8 cellular contexts compared by ENCODE assay signal in genomic region chr19:3984584-3984907, GRCh38. TPM values are rescaled to one million over a fixed set of nuclear protein-coding genes. Genes with fewer than 3 reads are reported as not detected.
DNase-seq lines count a peak whose midpoint lies in the region; ATAC-seq, FAIRE-seq and TF ChIP-seq lines count a peak whose summit lies in the region.
"Had no signal": no experiment of that assay in that cellular context is flagged by ENCODE, and none has a peak within 500 bp of the region (broad histone marks: within the 10 kb centered on the region; RNA-seq: fewer than 3 reads in every experiment).

No MANE protein-coding gene starts in this region.

- no peak for ATAC-seq in stimulated activated naive B cell treated with anti-CD40 and anti-IgM and Interleukin-4, amounts not matched to agents 10 μg/mL and 1 μg/mL and 100 μg/mL, for 72 hours (replicated peaks)

- peak overlapping the region; percentile 95 for H3K4me3 Mint-ChIP-seq in activated T-helper 2 cell treated with anti-CD3 and anti-CD28 coated beads, Interferon-gamma antibody, Interleukin-2, Interleukin-4, amounts not matched to agents 10 μg/mL and 5 μg/mL and 100 μg/mL, durations not matched to agents 14 hours and 24 hours and 36 hours (ENCODE audit: low read depth)
- peak overlapping the region; percentile 93 to 95 for H3K4me3 Mint-ChIP-seq in stimulated activated naive B cell treated with anti-CD40 and anti-IgM and Interleukin-4, amounts not matched to agents 10 μg/mL and 1 μg/mL and 100 μg/mL, for 72 hours

- H3K4me1 Mint-ChIP-seq in activated T-helper 2 cell treated with anti-CD3 and anti-CD28 coated beads, Interferon-gamma antibody, Interleukin-2, Interleukin-4, amounts not matched to agents 10 μg/mL and 5 μg/mL and 100 μg/mL, durations not matched to agents 14 hours and 24 hours and 36 hours (ENCODE audit: low read depth) = peaks cover 33% of the 10 kb centered on the region
- peaks cover 35 to 65% of the 10 kb centered on the region in 2 donors for H3K4me1 Mint-ChIP-seq in stimulated activated naive B cell treated with anti-CD40 and anti-IgM and Interleukin-4, amounts not matched to agents 10 μg/mL and 1 μg/mL and 100 μg/mL, for 72 hours

- no peaks in the 10 kb centered on the region for H3K27me3 Mint-ChIP-seq in activated T-helper 2 cell treated with anti-CD3 and anti-CD28 coated beads, Interferon-gamma antibody, Interleukin-2, Interleukin-4, amounts not matched to agents 10 μg/mL and 5 μg/mL and 100 μg/mL, durations not matched to agents 14 hours and 24 hours and 36 hours (ENCODE audit: low read depth)
- no peaks in the 10 kb centered on the region for H3K27me3 Mint-ChIP-seq in stimulated activated naive B cell treated with anti-CD40 and anti-IgM and Interleukin-4, amounts not matched to agents 10 μg/mL and 1 μg/mL and 100 μg/mL, for 72 hours

- FAIRE-seq in RCC 7860 (lab: Jason Lieb, UNC) = no peak

- DNase-seq in HFF-Myc (ENCODE audit: extremely low read depth, low read depth) (no peak), RCC 7860 (ENCODE audit: low spot score) (no peak), SKM-1 treated with dmso at 0.1 percent for 144 hours (lab: John Stamatoyannopoulos, UW; ENCODE audit: unreplicated experiment) (no peak), Ammon's horn (ENCODE audit: low spot score) (no peak)
- no peak for DNase-seq in activated T-helper 2 cell treated with anti-CD3 and anti-CD28 coated beads, Interferon-gamma antibody, Interleukin-2, Interleukin-4, amounts not matched to agents 10 μg/mL and 5 μg/mL and 100 μg/mL, durations not matched to agents 14 hours and 24 hours and 36 hours (ENCODE audit: low spot score)
- no peak for DNase-seq in stimulated activated naive B cell treated with anti-CD40 and anti-IgM and Interleukin-4, amounts not matched to agents 10 μg/mL and 1 μg/mL and 100 μg/mL, for 72 hours

- H3K36me3 Mint-ChIP-seq in activated T-helper 2 cell treated with anti-CD3 and anti-CD28 coated beads, Interferon-gamma antibody, Interleukin-2, Interleukin-4, amounts not matched to agents 10 μg/mL and 5 μg/mL and 100 μg/mL, durations not matched to agents 14 hours and 24 hours and 36 hours (ENCODE audit: low read depth) = peaks cover 59% of the 10 kb centered on the region
- H3K36me3 Mint-ChIP-seq in stimulated activated naive B cell treated with anti-CD40 and anti-IgM and Interleukin-4, amounts not matched to agents 10 μg/mL and 1 μg/mL and 100 μg/mL, for 72 hours = peaks cover 42 to 48% of the 10 kb centered on the region in 2 donors

- H3K27ac Mint-ChIP-seq in activated T-helper 2 cell treated with anti-CD3 and anti-CD28 coated beads, Interferon-gamma antibody, Interleukin-2, Interleukin-4, amounts not matched to agents 10 μg/mL and 5 μg/mL and 100 μg/mL, durations not matched to agents 14 hours and 24 hours and 36 hours = peak overlapping the region; percentile 90
- peak overlapping the region; percentile 99 for H3K27ac Mint-ChIP-seq in stimulated activated naive B cell treated with anti-CD40 and anti-IgM and Interleukin-4, amounts not matched to agents 10 μg/mL and 1 μg/mL and 100 μg/mL, for 72 hours

- H3K4me3 ChIP-seq in HFF-Myc (replicated peaks; ENCODE audit: low read depth, low read length) (peak overlapping the region; percentile 100), iPS-11a (ENCODE audit: low read depth, low read length) (peak overlapping the region; percentile 99)

- TF ChIP-seq CTCF in HFF-Myc (IDR thresholded peaks at IDR 0.05; ENCODE audit: low read depth, low read length, missing control alignments) = no peak

- no peaks in the 10 kb centered on the region for H3K9me3 Mint-ChIP-seq in activated T-helper 2 cell treated with anti-CD3 and anti-CD28 coated beads, Interferon-gamma antibody, Interleukin-2, Interleukin-4, amounts not matched to agents 10 μg/mL and 5 μg/mL and 100 μg/mL, durations not matched to agents 14 hours and 24 hours and 36 hours
- no peaks in the 10 kb centered on the region for H3K9me3 Mint-ChIP-seq in stimulated activated naive B cell treated with anti-CD40 and anti-IgM and Interleukin-4, amounts not matched to agents 10 μg/mL and 1 μg/mL and 100 μg/mL, for 72 hours

- intact Hi-C loops in activated T-helper 2 cell treated with anti-CD3 and anti-CD28 coated beads, Interferon-gamma antibody, Interleukin-2, Interleukin-4, amounts not matched to agents 10 μg/mL and 5 μg/mL and 100 μg/mL, durations not matched to agents 14 hours and 24 hours and 36 hours (cut with micrococcal nuclease) = loop anchor here (10.0 kb wide), 1 partner anchor 220 kb away; the partner anchor contains the start of genes APBA3 and MRPL54

RNA-seq across cellular contexts. Expression of gene EEF2, which starts 0.7 kb away (rescaled TPM):
- 2,377 and 2,451 TPM in 2 replicates for total RNA-seq in activated T-helper 2 cell treated with anti-CD3 and anti-CD28 coated beads, Interferon-gamma antibody, Interleukin-2, Interleukin-4, amounts not matched to agents 10 μg/mL and 5 μg/mL and 100 μg/mL, durations not matched to agents 14 hours and 24 hours and 36 hours

RNA-seq across cellular contexts. Expression of gene DAPK3, which starts 13.6 kb away (rescaled TPM):
- 40.1 and 43.3 TPM in 2 replicates for total RNA-seq in activated T-helper 2 cell treated with anti-CD3 and anti-CD28 coated beads, Interferon-gamma antibody, Interleukin-2, Interleukin-4, amounts not matched to agents 10 μg/mL and 5 μg/mL and 100 μg/mL, durations not matched to agents 14 hours and 24 hours and 36 hours

RNA-seq across cellular contexts. Expression of gene PIAS4, which starts 23.0 kb away (rescaled TPM):
- 31.5 and 36.3 TPM in 2 replicates for total RNA-seq in activated T-helper 2 cell treated with anti-CD3 and anti-CD28 coated beads, Interferon-gamma antibody, Interleukin-2, Interleukin-4, amounts not matched to agents 10 μg/mL and 5 μg/mL and 100 μg/mL, durations not matched to agents 14 hours and 24 hours and 36 hours

RNA-seq across cellular contexts. Expression of gene NMRK2, which starts 51.7 kb away (rescaled TPM):
- total RNA-seq in activated T-helper 2 cell treated with anti-CD3 and anti-CD28 coated beads, Interferon-gamma antibody, Interleukin-2, Interleukin-4, amounts not matched to agents 10 μg/mL and 5 μg/mL and 100 μg/mL, durations not matched to agents 14 hours and 24 hours and 36 hours = not detected in 2 replicates
- total RNA-seq: T-helper 1 cell treated with Interleukin-12 subunit alpha and Interleukin-12 subunit beta and Interleukin-4 antibody, amounts not matched to agents 30 ng/mL and 1 ng/mL, for 36 hours had no signal
